25 cellular contexts compared by ENCODE assay signal in the genomic region with DNA sequence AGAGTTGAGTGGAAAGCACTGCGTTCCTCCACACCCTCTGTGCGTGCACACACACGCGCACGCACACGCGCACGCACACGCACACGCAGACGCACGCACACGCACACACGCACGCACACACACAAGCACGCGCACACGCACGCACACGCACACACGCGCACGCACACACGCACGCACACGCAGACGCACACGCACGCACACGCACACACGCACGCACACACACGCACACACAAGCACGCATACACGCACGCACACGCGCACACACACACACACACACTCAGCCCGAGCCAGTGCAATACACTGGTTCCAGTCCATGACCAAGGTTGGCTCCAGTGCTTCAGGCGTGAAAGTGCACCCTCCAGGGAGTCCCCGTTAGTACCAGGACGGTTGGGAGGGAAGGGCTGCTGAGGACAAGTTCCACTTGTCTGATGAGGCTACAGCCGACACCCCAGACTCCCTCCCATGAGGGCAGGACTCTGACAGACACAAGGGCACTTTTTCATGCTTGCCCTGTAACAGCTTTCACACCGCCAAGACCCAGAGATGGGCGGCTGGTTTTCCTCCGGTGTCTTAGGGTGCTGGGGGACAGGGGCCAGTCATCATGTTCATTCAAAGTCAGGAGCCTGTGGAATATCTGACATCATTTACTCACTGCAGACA. TPM values are rescaled to one million over a fixed set of nuclear protein-coding genes. Genes with fewer than 3 reads are reported as not detected.
DNase-seq lines count a peak whose midpoint lies in the region; ATAC-seq, FAIRE-seq and TF ChIP-seq lines count a peak whose summit lies in the region.
"Had no signal": no experiment of that assay in that cellular context is flagged by ENCODE, and none has a peak within 500 bp of the region (broad histone marks: within the 10 kb centered on the region; RNA-seq: fewer than 3 reads in every experiment).

No MANE protein-coding gene starts in this region.

- no peak for ATAC-seq in K562
- ATAC-seq in T-cell (replicated peaks in 1 of 4), result no peak
- ATAC-seq: body of pancreas; CD8-positive, alpha-beta T cell; left lung; naive thymus-derived CD8-positive, alpha-beta T cell; T-helper 17 cell had no signal

- no peak overlapping the region for H2BK5ac ChIP-seq in neuronal stem cell (ENCODE audit: low read length)

- H4K8ac ChIP-seq in neuronal stem cell (ENCODE audit: low read depth, low read length), result peak overlapping the region; percentile 29

- H3K9ac ChIP-seq in BLaER1, result peak overlapping the region; percentile 53
- no peak overlapping the region for H3K9ac ChIP-seq in K562 (ENCODE audit: insufficient read depth in 1 of 2, low read depth in 2 of 2, low read length in 2 of 2)
- H3K9ac ChIP-seq in neuronal stem cell (ENCODE audit: low read depth, low read length, poor library complexity), result peak overlapping the region; percentile 88

- no peak overlapping the region for H2BK15ac ChIP-seq in neuronal stem cell (ENCODE audit: low read length)

- H3K4me2 ChIP-seq in BLaER1 (peak overlapping the region; percentile 79), K562 (ENCODE audit: insufficient read depth, low read length) (no peak overlapping the region), neuronal stem cell (ENCODE audit: insufficient read depth, low read length, poor library complexity, severe bottlenecking) (no peak overlapping the region)
- H3K4me2 ChIP-seq: hepatocyte had no signal

- no peak for TF ChIP-seq CTCF in K562 (IDR thresholded peaks at IDR 0.05 in 2 of 3, conservative IDR thresholded peaks at IDR 0.05 in 1 of 3; ENCODE audit: insufficient read depth in 2 of 3, low read depth in 1 of 3, low read length in 3 of 3)
- TF ChIP-seq CTCF in progenitor cell of endocrine pancreas (IDR thresholded peaks at IDR 0.05; ENCODE audit: unreplicated experiment), result no peak

- FAIRE-seq in GM12891 (lab: Jason Lieb, UNC), result peak; percentile 65
- no peak for FAIRE-seq in K562 (lab: Jason Lieb, UNC)
- FAIRE-seq: G401.6, GM18507 had no signal

- CTCF ChIA-PET in K562 (lab: Yijun Ruan, JAX; ENCODE audit: low intra/inter-chr PET ratio), result no interaction called here
- CTCF ChIA-PET in T-cell (lab: Charles Lee), result no interaction called here

- H3K9me3 ChIP-seq in BLaER1, result no peaks in the 10 kb centered on the region
- no peaks in the 10 kb centered on the region for H3K9me3 ChIP-seq in K562 (replicated peaks; ENCODE audit: control insufficient read depth, insufficient read depth, low read depth, low read length)
- no peaks in the 10 kb centered on the region for H3K9me3 ChIP-seq in neuronal stem cell (replicated peaks in 1 of 2; ENCODE audit: control insufficient read depth in 2 of 2, insufficient read depth in 1 of 2, low read depth in 1 of 2, low read length in 2 of 2)
- H3K9me3 ChIP-seq: body of pancreas, left lung, thyroid gland had no signal

- H3K4me3 Mint-ChIP-seq in progenitor cell of endocrine pancreas (ENCODE audit: low read depth), result no peak overlapping the region
- H3K4me3 Mint-ChIP-seq in T-cell, result no peak overlapping the region
- H3K4me3 Mint-ChIP-seq: CD8-positive, alpha-beta T cell; mesothelial cell of epicardium; naive thymus-derived CD8-positive, alpha-beta T cell; stimulated activated naive CD8-positive, alpha-beta T cell treated with anti-CD3 and anti-CD28 coated beads, Interleukin-15, Interleukin-2, amounts not matched to agents 100 ng/mL and 50 ng/mL, for 24 hours; T-helper 17 cell had no signal

- H3K9me1 ChIP-seq in K562 (ENCODE audit: control insufficient read depth, insufficient read depth, low read length), result no peaks in the 10 kb centered on the region

- intact Hi-C loops in K562 (cut with micrococcal nuclease), result no loop called here

- no peaks in the 10 kb centered on the region for H3K9me3 Mint-ChIP-seq in progenitor cell of endocrine pancreas (ENCODE audit: low read depth)
- no peaks in the 10 kb centered on the region for H3K9me3 Mint-ChIP-seq in T-cell
- H3K9me3 Mint-ChIP-seq: CD8-positive, alpha-beta T cell; mesothelial cell of epicardium; naive thymus-derived CD8-positive, alpha-beta T cell; stimulated activated naive CD8-positive, alpha-beta T cell treated with anti-CD3 and anti-CD28 coated beads, Interleukin-15, Interleukin-2, amounts not matched to agents 100 ng/mL and 50 ng/mL, for 24 hours had no signal

- no peak for DNase-seq in GM12891 (ENCODE audit: insufficient read length, low spot score)
- no peak for DNase-seq in K562 (ENCODE audit: extremely low read depth in 1 of 4, low spot score in 3 of 4)
- DNase-seq in neuronal stem cell (ENCODE audit: low spot score), result no peak
- DNase-seq in iPS-NIHi7 (ENCODE audit: extremely low spot score), result no peak
- no peak for DNase-seq in progenitor cell of endocrine pancreas (ENCODE audit: low spot score, unreplicated experiment)
- DNase-seq in T-cell, result no peak
- DNase-seq: activated CD4-positive, alpha-beta T cell treated with anti-CD3 and anti-CD28 coated beads for 48 hours; body of pancreas; CD8-positive, alpha-beta T cell; effector CD4-positive, alpha-beta T cell; KBM-7; left lung; naive thymus-derived CD8-positive, alpha-beta T cell; NCI-H2171; NCI-H69; stimulated activated CD4-positive, alpha-beta T cell treated with anti-CD3 and anti-CD28 coated beads, Interleukin-4, amount 100 ng/mL, for 24 hours; T-helper 17 cell; thyroid gland had no signal

- peak overlapping the region; percentile 87 for H3K14ac ChIP-seq in neuronal stem cell (ENCODE audit: low read length)

- H3K36me3 ChIP-seq in BLaER1, result no peaks in the 10 kb centered on the region
- H3K36me3 ChIP-seq in K562 (ENCODE audit: control insufficient read depth, insufficient read depth, low read length), result no peaks in the 10 kb centered on the region
- peaks cover 0 to 7% of the 10 kb centered on the region in 2 donors for H3K36me3 ChIP-seq in neuronal stem cell (replicated peaks in 1 of 2; ENCODE audit: control insufficient read depth in 2 of 2, insufficient read depth in 2 of 2, low read length in 2 of 2)
- H3K36me3 ChIP-seq: left lung, thyroid gland had no signal

- POLR2A ChIA-PET in K562 (lab: Yijun Ruan, JAX), result no interaction called here
- POLR2A ChIA-PET in T-cell (lab: Charles Lee), result no interaction called here

- peaks cover 2% of the 10 kb centered on the region for H3K36me3 Mint-ChIP-seq in progenitor cell of endocrine pancreas (ENCODE audit: insufficient read depth)
- no peaks in the 10 kb centered on the region for H3K36me3 Mint-ChIP-seq in T-cell
- H3K36me3 Mint-ChIP-seq: CD8-positive, alpha-beta T cell; mesothelial cell of epicardium; naive thymus-derived CD8-positive, alpha-beta T cell had no signal

- no peaks in the 10 kb centered on the region for H3K27me3 Mint-ChIP-seq in progenitor cell of endocrine pancreas
- H3K27me3 Mint-ChIP-seq in T-cell, result no peaks in the 10 kb centered on the region
- H3K27me3 Mint-ChIP-seq: naive thymus-derived CD8-positive, alpha-beta T cell; stimulated activated naive CD8-positive, alpha-beta T cell treated with anti-CD3 and anti-CD28 coated beads, Interleukin-15, Interleukin-2, amounts not matched to agents 100 ng/mL and 50 ng/mL, for 24 hours had no signal

- in situ Hi-C loops in K562 (cut with MboI), result no loop called here

- H3K4me1 Mint-ChIP-seq in progenitor cell of endocrine pancreas (ENCODE audit: low read depth) (peaks cover 6% of the 10 kb centered on the region), T-cell (peaks cover 16 to 17% (median 17%) of the 10 kb centered on the region in 3 donors)
- H3K4me1 Mint-ChIP-seq: mesothelial cell of epicardium had no signal

- H4K91ac ChIP-seq in neuronal stem cell (ENCODE audit: low read depth, low read length, poor library complexity), result no peak overlapping the region

- H2BK12ac ChIP-seq in neuronal stem cell (ENCODE audit: low read length), result no peak overlapping the region

- no peak for TF ChIP-seq RAD21 in K562 (CRISPR knock-in tag; conservative IDR thresholded peaks at IDR 0.05 in 1 of 2, IDR thresholded peaks at IDR 0.05 in 1 of 2)

- H3K27ac Mint-ChIP-seq in progenitor cell of endocrine pancreas (no peak overlapping the region), T-cell (no peak overlapping the region)
- H3K27ac Mint-ChIP-seq: CD8-positive, alpha-beta T cell; mesothelial cell of epicardium; naive thymus-derived CD8-positive, alpha-beta T cell; stimulated activated naive CD8-positive, alpha-beta T cell treated with anti-CD3 and anti-CD28 coated beads, Interleukin-15, Interleukin-2, amounts not matched to agents 100 ng/mL and 50 ng/mL, for 24 hours; T-helper 17 cell had no signal

- no peak overlapping the region for H2AFZ ChIP-seq in K562 (ENCODE audit: low read depth, low read length)
- no peak overlapping the region for H2AFZ ChIP-seq in neuronal stem cell (ENCODE audit: low read length)
- H2AFZ ChIP-seq: hepatocyte had no signal

- no peaks in the 10 kb centered on the region for H3K27me3 ChIP-seq in BLaER1
- peaks cover 25 to 61% of the 10 kb centered on the region in 2 experiments; a peak in 4 of 5 replicates for H3K27me3 ChIP-seq in K562 (ENCODE audit: control insufficient read depth in 2 of 2, insufficient read depth in 2 of 2, low read length in 2 of 2)
- H3K27me3 ChIP-seq in neuronal stem cell (ENCODE audit: control insufficient read depth in 3 of 3, insufficient read depth in 3 of 3, low read depth in 1 of 3, low read length in 3 of 3), result no peaks in the 10 kb centered on the region
- H3K27me3 ChIP-seq: body of pancreas, hepatocyte, left lung, thyroid gland had no signal

- TF ChIP-seq POLR2A in GM12891 (IDR thresholded peaks at IDR 0.05; ENCODE audit: low read depth, low read length), result no peak
- no peak for TF ChIP-seq POLR2A in K562 (conservative IDR thresholded peaks at IDR 0.05)

- WGBS in K562 (ENCODE audit: insufficient coverage, low coverage, missing lambda C conversion rate), result 50% methylated on average over 11 of the region's 46 CpGs
- no CpG with 5 or more reads among the region's 46 CpGs for WGBS in neuronal stem cell (ENCODE audit: extremely low coverage in 2 of 2, insufficient read length in 2 of 2, insufficient replicate concordance in 1 of 2), 2 donors

- H3K4me3 ChIP-seq in BLaER1 (peak overlapping the region; percentile 30; the same call in 1 of the 2 replicates), K562 (no peak overlapping the region), neuronal stem cell (ENCODE audit: low read length in 2 of 2) (peak overlapping the region in 1 of 2 donors; percentile 53)
- H3K4me3 ChIP-seq: body of pancreas, hepatocyte, left lung, thyroid gland had no signal

- no peak for TF ChIP-seq EP300 in K562 (IDR thresholded peaks at IDR 0.05; ENCODE audit: low read length)

- H3K79me2 ChIP-seq in K562 (ENCODE audit: control insufficient read depth, insufficient read depth, low read length), result no peaks in the 10 kb centered on the region
- H3K79me2 ChIP-seq: hepatocyte had no signal

- H3K79me1 ChIP-seq in neuronal stem cell (ENCODE audit: low read depth, low read length), result peaks cover 5% of the 10 kb centered on the region

- peak overlapping the region; percentile 97 for H3K27ac ChIP-seq in BLaER1
- no peak overlapping the region for H3K27ac ChIP-seq in K562 (ENCODE audit: extremely low read depth, low read depth, low read length)
- no peak overlapping the region for H3K27ac ChIP-seq in neuronal stem cell (replicated peaks; ENCODE audit: low read length)
- H3K27ac ChIP-seq: body of pancreas, hepatocyte, left lung, thyroid gland had no signal

- BruUV-seq in K562 (replicated peaks; lab: Mats Ljungman, UMichigan), result no TSS peak

- H3K18ac ChIP-seq in neuronal stem cell (ENCODE audit: low read length), result peak overlapping the region; percentile 16

- H4K20me1 ChIP-seq in BLaER1 (no peaks in the 10 kb centered on the region), K562 (replicated peaks; ENCODE audit: control insufficient read depth, insufficient read depth, low read length) (no peaks in the 10 kb centered on the region)

- no peak overlapping the region for H2BK120ac ChIP-seq in neuronal stem cell (ENCODE audit: low read depth, low read length)

- H3K23ac ChIP-seq in neuronal stem cell (ENCODE audit: low read depth, low read length, poor library complexity), result no peak overlapping the region

- peak overlapping the region; percentile 19 for H2AK5ac ChIP-seq in neuronal stem cell (ENCODE audit: low read depth, low read length)

- H3K4me1 ChIP-seq in BLaER1, result peaks cover 90% of the 10 kb centered on the region
- H3K4me1 ChIP-seq in K562 (replicated peaks in 1 of 2; ENCODE audit: control insufficient read depth in 2 of 2, insufficient read depth in 2 of 2, low read length in 2 of 2), result peaks cover 0 to 23% of the 10 kb centered on the region in 2 experiments; a peak in 3 of 5 replicates
- H3K4me1 ChIP-seq in neuronal stem cell (ENCODE audit: control insufficient read depth in 2 of 2, insufficient read depth in 1 of 2, low read depth in 1 of 2, low read length in 2 of 2), result peaks cover 0 to 13% of the 10 kb centered on the region in 2 donors
- H3K4me1 ChIP-seq: body of pancreas had no signal

- no peak overlapping the region for H3K4ac ChIP-seq in neuronal stem cell (ENCODE audit: low read length)

RNA-seq across cellular contexts. Expression of a gene that starts 22.5 kb away (rescaled TPM):
- polyA plus RNA-seq in GM12891 (2012; ENCODE audit: low read depth, missing spikeins), result not detected
- not detected in 2 replicates for total RNA-seq in K562 (2011; cell fraction: chromatin; rRNA removed; ENCODE audit: low replicate concordance)
- not detected in 2 replicates for total RNA-seq in K562 (2011; cell fraction: nucleolus; rRNA removed)
- total RNA-seq in K562 (2011; cell fraction: nucleoplasm; rRNA removed), result not detected in 2 replicates
- total RNA-seq in K562 (2014; rRNA removed) (not detected in 2 replicates), K562 (2014; rRNA removed; fragmentation: Illumina TruSeq; extraction: Trizol) (not detected in 2 replicates), K562 (2015; rRNA removed; fragmentation: Illumina TruSeq; extraction: Trizol) (not detected in 2 replicates), K562 (2021) (0.13 TPM in 1 of 2 replicates, not detected in the other), progenitor cell of endocrine pancreas (9.3 and 13.3 TPM in 2 replicates), T-cell (10 to 100 TPM; 11.9 to 68.5 (median 48.8) TPM)
- polyA plus RNA-seq in K562 (2011; rRNA removed) (not detected in 2 replicates), K562 (2014; fragmentation: Illumina TruSeq; extraction: Trizol) (not detected in 2 replicates), K562 (2014; fragmentation: Nextera tagmentation; extraction: Ambion mirVana) (not detected), K562 (2014; rRNA removed) (not detected in 2 replicates)
- polyA plus RNA-seq in K562 (2011; cell fraction: cytosol; rRNA removed), result not detected in 2 replicates
- polyA plus RNA-seq in K562 (2011; cell fraction: nucleus; rRNA removed), result not detected in 2 replicates
- polyA plus RNA-seq in K562 (2012), result not detected in 2 replicates
- not detected in 2 replicates for polyA minus RNA-seq in K562 (2011; rRNA and poly(A)+ RNA removed)
- not detected in 2 replicates for polyA minus RNA-seq in K562 (2011; cell fraction: cytosol; rRNA and poly(A)+ RNA removed)
- not detected in 2 replicates for polyA minus RNA-seq in K562 (2011; cell fraction: nucleus; rRNA and poly(A)+ RNA removed)
- polyA plus RNA-seq in neuronal stem cell (2013, experiment 1 of 2), result 26.4 TPM
- polyA plus RNA-seq in neuronal stem cell (2013, experiment 2 of 2), result 27.2 TPM
- total RNA-seq: SK-MEL-5 had no signal

Comparison
In these comparisons a context has a peak if more than half of its experiments do, and no peak if none do; other contexts are left out.
1. H3K9ac ChIP-seq: peak in BLaER1 (single experiment) and neuronal stem cell (single experiment); none in K562 (0 of 2).